Comparison of ENCODE assay signal across 19 cellular contexts in the genomic region with DNA sequence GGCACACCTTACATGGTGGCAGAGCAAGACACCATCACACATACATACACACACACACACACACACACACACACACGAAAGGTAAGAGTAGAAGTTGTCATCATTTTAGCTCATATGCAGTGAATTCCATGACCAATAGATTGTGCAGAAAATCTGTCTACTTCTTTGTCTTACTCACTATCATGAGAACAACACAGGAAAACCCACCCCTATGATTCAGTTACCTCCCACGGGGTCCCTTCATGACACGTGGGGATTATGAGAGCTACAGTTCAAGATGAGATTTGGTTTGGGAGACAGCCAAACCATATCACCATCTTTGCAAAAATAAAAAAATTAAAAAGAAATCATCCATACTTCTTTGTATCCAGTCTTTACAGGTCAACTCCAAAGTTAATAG.
A peak's percentile ranks its signal among the peaks of the same experiment; 100 is the strongest.
DNase-seq lines count a peak whose midpoint lies in the region; ATAC-seq, FAIRE-seq and TF ChIP-seq lines count a peak whose summit lies in the region.
"Had no signal": no experiment of that assay in that cellular context is flagged by ENCODE, and none has a peak within 500 bp of the region (broad histone marks: within the 10 kb centered on the region; RNA-seq: fewer than 3 reads in every experiment).

No MANE protein-coding gene starts in this region.

- no peaks in the 10 kb centered on the region for H3K9me3 ChIP-seq in HEK293 (ENCODE audit: control insufficient read depth, insufficient read depth, low read depth, low read length)
- no peaks in the 10 kb centered on the region for H3K9me3 ChIP-seq in kidney (ENCODE audit: control insufficient read depth in 1 of 2, low read length in 2 of 2)
- H3K9me3 ChIP-seq in suprapubic skin: no peaks in the 10 kb centered on the region

- no peak for TF ChIP-seq EP300 in suprapubic skin (IDR thresholded peaks at IDR 0.05)

- no peak for ATAC-seq in GM18861 (IDR thresholded peaks at IDR 0.05; ENCODE audit: unreplicated experiment)
- ATAC-seq: CD8-positive, alpha-beta T cell; right cardiac atrium had no signal

- H3K27me3 ChIP-seq in bronchial epithelial cell (ENCODE audit: control insufficient read depth, insufficient read depth, low read length): no peaks in the 10 kb centered on the region
- no peaks in the 10 kb centered on the region for H3K27me3 ChIP-seq in suprapubic skin

- intact Hi-C loops in kidney (cut with DNase I): no loop called here

- CTCF ChIA-PET in HEK293 (lab: Yijun Ruan, JAX): no interaction called here

- H3K27ac ChIP-seq in HEK293 (ENCODE audit: extremely low read depth, low read depth, low read length): no peak overlapping the region
- H3K27ac ChIP-seq in kidney (ENCODE audit: low read depth in 2 of 2, low read length in 2 of 2): no peak overlapping the region
- no peak overlapping the region for H3K27ac ChIP-seq in suprapubic skin

- no peak overlapping the region for H3K9ac ChIP-seq in kidney (ENCODE audit: low read length in 2 of 2)

- H3K4me1 ChIP-seq in HEK293 (ENCODE audit: control insufficient read depth, insufficient read depth, low read length) (no peaks in the 10 kb centered on the region), kidney (ENCODE audit: control insufficient read depth in 1 of 2, insufficient read depth in 1 of 2, low read depth in 1 of 2, low read length in 2 of 2) (no peaks in the 10 kb centered on the region), suprapubic skin (no peaks in the 10 kb centered on the region)

- TF ChIP-seq CTCF in HEK293 (tag by site-specific recombination; IDR thresholded peaks at IDR 0.05) (no peak), bronchial epithelial cell (IDR thresholded peaks at IDR 0.05; ENCODE audit: insufficient read depth, low read length, severe bottlenecking) (no peak), kidney (IDR thresholded peaks at IDR 0.05; ENCODE audit: borderline replicate concordance, extremely low read depth, insufficient read depth) (no peak), suprapubic skin (IDR thresholded peaks at IDR 0.05) (no peak)

- no peak for TF ChIP-seq POLR2A in suprapubic skin (IDR thresholded peaks at IDR 0.05)

- no peaks in the 10 kb centered on the region for H3K36me3 ChIP-seq in HEK293 (ENCODE audit: control insufficient read depth in 2 of 2, insufficient read depth in 1 of 2, low read length in 2 of 2)
- H3K36me3 ChIP-seq in bronchial epithelial cell (ENCODE audit: control insufficient read depth, insufficient read depth, low read length): no peaks in the 10 kb centered on the region
- no peaks in the 10 kb centered on the region for H3K36me3 ChIP-seq in kidney (ENCODE audit: control insufficient read depth in 1 of 2, insufficient read depth in 2 of 2, low read length in 2 of 2)
- no peaks in the 10 kb centered on the region for H3K36me3 ChIP-seq in suprapubic skin

- DNase-seq in Daoy (ENCODE audit: low read depth): peak; percentile 62
- DNase-seq in bronchial epithelial cell (ENCODE audit: low read depth): peak; percentile 51
- DNase-seq in iris pigment epithelial cell (ENCODE audit: low read depth): peak; percentile 52
- DNase-seq in kidney: no peak
- DNase-seq in suprapubic skin (ENCODE audit: low spot score in 2 of 2): no peak
- DNase-seq: activated naive CD4-positive, alpha-beta T cell treated with anti-CD3 and anti-CD28 coated beads for 36 hours; aorta; CD8-positive, alpha-beta T cell; GF-D8; hippocampal formation; islet precursor cell; NCI-H1436 treated with DMSO at 0.1 percent for 48 hours; NCI-H526; right cardiac atrium; SW 1271 had no signal

- POLR2A ChIA-PET in HEK293 (lab: Yijun Ruan, JAX): no interaction called here

- FAIRE-seq in bronchial epithelial cell (lab: Jason Lieb, UNC): no peak
- FAIRE-seq in kidney (lab: Jason Lieb, UNC): no peak
- FAIRE-seq: colon had no signal

- 59% methylated on average over 3 of the region's 3 CpGs for WGBS in suprapubic skin

- H3K4me3 ChIP-seq in HEK293 (ENCODE audit: low read depth, low read length): no peak overlapping the region
- no peak overlapping the region for H3K4me3 ChIP-seq in bronchial epithelial cell (ENCODE audit: low read depth, low read length)
- no peak overlapping the region for H3K4me3 ChIP-seq in kidney (ENCODE audit: low read length in 2 of 2)
- H3K4me3 ChIP-seq in suprapubic skin: no peak overlapping the region
- H3K4me3 ChIP-seq: lung had no signal

TF ChIP-seq in HEK293, 187 proteins besides CTCF, POLR2A, EP300 and RAD21:
- TF ChIP-seq, protein P1, sequence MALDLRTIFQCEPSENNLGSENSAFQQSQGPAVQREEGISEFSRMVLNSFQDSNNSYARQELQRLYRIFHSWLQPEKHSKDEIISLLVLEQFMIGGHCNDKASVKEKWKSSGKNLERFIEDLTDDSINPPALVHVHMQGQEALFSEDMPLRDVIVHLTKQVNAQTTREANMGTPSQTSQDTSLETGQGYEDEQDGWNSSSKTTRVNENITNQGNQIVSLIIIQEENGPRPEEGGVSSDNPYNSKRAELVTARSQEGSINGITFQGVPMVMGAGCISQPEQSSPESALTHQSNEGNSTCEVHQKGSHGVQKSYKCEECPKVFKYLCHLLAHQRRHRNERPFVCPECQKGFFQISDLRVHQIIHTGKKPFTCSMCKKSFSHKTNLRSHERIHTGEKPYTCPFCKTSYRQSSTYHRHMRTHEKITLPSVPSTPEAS (tag by site-specific recombination; IDR thresholded peaks at IDR 0.05): 0 out of 2 replicates have a peak, but pooled peaks have one; percentile 32
- 0 out of 2 replicates have a peak, but pooled peaks have one; percentile 10 for TF ChIP-seq EGR2 (tag by site-specific recombination; IDR thresholded peaks at IDR 0.05; ENCODE audit: low read depth)
- peak; percentile 19; the same call in 1 of the 2 replicates for TF ChIP-seq ZFHX2 (tag by site-specific recombination; conservative IDR thresholded peaks at IDR 0.05)
- TF ChIP-seq ZNF785 (tag by site-specific recombination; IDR thresholded peaks at IDR 0.05): no peak
- no peak for TF ChIP-seq ZNF571 (tag by site-specific recombination; IDR thresholded peaks at IDR 0.05)
- peak; percentile 32; the same call in 1 of the 2 replicates for TF ChIP-seq YY2 (tag by site-specific recombination; IDR thresholded peaks at IDR 0.05)
- TF ChIP-seq ZNF398 (tag by site-specific recombination; IDR thresholded peaks at IDR 0.05): 0 out of 2 replicates have a peak, but pooled peaks have one; percentile 19
TF ChIP-seq in HEK293: peak in this region for 5.

Comparison
In these comparisons a context has a peak if more than half of its experiments do, and no peak if none do; other contexts are left out.
1. DNase-seq: peak in Daoy (single experiment), bronchial epithelial cell (single experiment) and iris pigment epithelial cell (single experiment); none in kidney (single experiment) and suprapubic skin (0 of 2).